1 cellular context compared by ENCODE assay signal in the genomic region with DNA sequence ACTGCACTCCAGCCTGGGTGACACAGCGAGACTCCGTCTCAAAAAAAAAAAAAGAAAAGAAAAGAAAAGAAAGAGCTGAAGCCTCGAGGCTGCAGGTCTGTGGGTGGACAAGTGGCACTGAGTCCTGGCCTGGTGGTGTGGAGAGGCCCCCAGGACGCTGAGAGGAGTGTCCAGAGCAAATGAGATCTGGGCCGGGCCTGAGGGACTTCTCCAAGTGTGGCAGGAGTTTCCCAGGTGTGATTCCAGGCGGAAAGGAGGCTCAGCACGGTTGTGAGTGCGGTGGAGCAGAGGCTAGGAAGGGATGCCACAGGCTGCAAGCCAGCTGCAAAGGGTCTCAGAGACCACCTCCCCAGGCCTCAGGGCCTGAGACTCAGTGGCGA.
TF ChIP-seq lines count a peak whose summit lies in the region.

No MANE protein-coding gene starts in this region.

TF ChIP-seq in IMR-90, 13 proteins besides CTCF, POLR2A, EP300 and RAD21:
- TF ChIP-seq NFE2L2 (IDR thresholded peaks at IDR 0.05; ENCODE audit: low read depth, low read length) (no peak), RCOR1 (IDR thresholded peaks at IDR 0.05; ENCODE audit: insufficient replicate concordance, low read length) (no peak), MXI1 (IDR thresholded peaks at IDR 0.05; ENCODE audit: borderline replicate concordance, low read depth, low read length) (no peak), BHLHE40 (IDR thresholded peaks at IDR 0.05; ENCODE audit: low read depth, low read length) (no peak), FOS (IDR thresholded peaks at IDR 0.05; ENCODE audit: low read depth, low read length) (no peak), MAFK (IDR thresholded peaks at IDR 0.05; ENCODE audit: low read depth, low read length) (no peak), CEBPB (IDR thresholded peaks at IDR 0.05; ENCODE audit: low read depth, low read length) (no peak), RFX5 (IDR thresholded peaks at IDR 0.05; ENCODE audit: low read depth, low read length) (no peak), CHD1 (IDR thresholded peaks at IDR 0.05; ENCODE audit: low read depth, low read length) (no peak), SMC3 (IDR thresholded peaks at IDR 0.05; ENCODE audit: low read depth, low read length) (no peak), MAZ (IDR thresholded peaks at IDR 0.05; ENCODE audit: borderline replicate concordance, low read depth, low read length) (no peak)
- TF ChIP-seq, protein P1, sequence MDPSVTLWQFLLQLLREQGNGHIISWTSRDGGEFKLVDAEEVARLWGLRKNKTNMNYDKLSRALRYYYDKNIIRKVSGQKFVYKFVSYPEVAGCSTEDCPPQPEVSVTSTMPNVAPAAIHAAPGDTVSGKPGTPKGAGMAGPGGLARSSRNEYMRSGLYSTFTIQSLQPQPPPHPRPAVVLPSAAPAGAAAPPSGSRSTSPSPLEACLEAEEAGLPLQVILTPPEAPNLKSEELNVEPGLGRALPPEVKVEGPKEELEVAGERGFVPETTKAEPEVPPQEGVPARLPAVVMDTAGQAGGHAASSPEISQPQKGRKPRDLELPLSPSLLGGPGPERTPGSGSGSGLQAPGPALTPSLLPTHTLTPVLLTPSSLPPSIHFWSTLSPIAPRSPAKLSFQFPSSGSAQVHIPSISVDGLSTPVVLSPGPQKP (IDR thresholded peaks at IDR 0.05; ENCODE audit: borderline replicate concordance, low read depth, low read length) = no peak
- TF ChIP-seq, protein P2, sequence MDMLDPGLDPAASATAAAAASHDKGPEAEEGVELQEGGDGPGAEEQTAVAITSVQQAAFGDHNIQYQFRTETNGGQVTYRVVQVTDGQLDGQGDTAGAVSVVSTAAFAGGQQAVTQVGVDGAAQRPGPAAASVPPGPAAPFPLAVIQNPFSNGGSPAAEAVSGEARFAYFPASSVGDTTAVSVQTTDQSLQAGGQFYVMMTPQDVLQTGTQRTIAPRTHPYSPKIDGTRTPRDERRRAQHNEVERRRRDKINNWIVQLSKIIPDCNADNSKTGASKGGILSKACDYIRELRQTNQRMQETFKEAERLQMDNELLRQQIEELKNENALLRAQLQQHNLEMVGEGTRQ (IDR thresholded peaks at IDR 0.05; ENCODE audit: low read depth, low read length) = no peak
